Comparison of ENCODE assay signal across 8 cellular contexts in the genomic region with DNA sequence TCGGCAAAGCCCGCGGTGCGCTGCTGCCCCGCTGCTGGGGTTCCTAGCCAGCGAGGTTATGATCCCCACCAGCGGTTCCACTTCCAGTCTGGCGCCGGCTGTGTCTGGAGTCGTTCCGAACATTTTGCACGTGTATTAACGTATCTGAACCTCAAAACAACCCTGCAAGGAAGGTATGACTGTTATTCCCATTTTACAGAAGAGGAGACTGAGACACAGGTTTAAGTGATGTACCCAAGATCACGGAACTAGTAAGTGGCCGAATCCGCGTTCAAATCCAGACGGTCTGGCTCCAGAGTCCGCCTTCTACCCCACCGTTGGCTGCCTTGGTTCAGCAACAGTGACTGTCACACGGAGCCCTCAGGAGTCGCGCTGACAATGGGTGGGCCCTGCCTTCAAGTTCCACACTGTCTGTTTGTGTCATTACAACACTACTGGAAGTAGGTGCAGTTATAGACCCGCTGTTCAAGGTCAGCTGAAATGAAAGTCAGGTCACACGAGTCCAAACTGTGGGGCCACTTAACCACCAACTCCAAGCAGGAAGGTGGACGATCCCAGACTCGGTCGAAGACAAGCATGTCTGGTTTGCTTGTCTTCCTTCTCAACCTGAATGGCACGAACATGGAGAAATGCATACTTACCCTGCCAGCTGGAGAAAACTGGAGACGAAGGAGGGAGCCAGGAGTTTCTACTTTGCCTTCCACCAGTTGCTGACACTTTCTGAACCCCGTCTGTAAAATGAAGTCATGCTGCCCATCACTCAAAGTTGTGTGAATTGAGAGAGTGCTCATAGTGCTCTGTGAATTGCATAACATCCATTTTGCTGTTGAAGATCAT. TPM values are rescaled to one million over a fixed set of nuclear protein-coding genes. Genes with fewer than 3 reads are reported as not detected.
DNase-seq lines count a peak whose midpoint lies in the region; TF ChIP-seq lines count a peak whose summit lies in the region.

No MANE protein-coding gene starts in this region.

- peaks cover 12% of the 10 kb centered on the region for H3K4me1 Mint-ChIP-seq in progenitor cell of endocrine pancreas (ENCODE audit: low read depth)

- 24 to 39% methylated on average over 11 to 14 of the region's 31 CpGs for WGBS in esophagus squamous epithelium, 2 donors

- H3K27ac ChIP-seq in SJCRH30 (no peak overlapping the region), esophagus squamous epithelium (peak overlapping the region; percentile 89 to 95 (median 92))

- H3K4me1 ChIP-seq in SJCRH30 (no peaks in the 10 kb centered on the region; the same call in 1 of the 2 replicates), esophagus squamous epithelium (peaks cover 14 to 33% (median 25%) of the 10 kb centered on the region in 3 donors)

- peak overlapping the region; percentile 70 for H3K4me3 Mint-ChIP-seq in progenitor cell of endocrine pancreas (ENCODE audit: low read depth)

- no peak for TF ChIP-seq POLR2A in esophagus squamous epithelium (IDR thresholded peaks at IDR 0.05)

- DNase-seq in SJCRH30, result no peak
- no peak for DNase-seq in esophagus squamous epithelium (lab: John Stamatoyannopoulos, UW)
- no peak for DNase-seq in progenitor cell of endocrine pancreas (ENCODE audit: low spot score, unreplicated experiment)
- DNase-seq in H4 (ENCODE audit: low spot score), result no peak
- DNase-seq in GM19240 (ENCODE audit: insufficient read length, low spot score), result no peak
- DNase-seq in NCI-H748 treated with DMSO at 0.1 percent for 48 hours (lab: John Stamatoyannopoulos, UW), result no peak
- no peak for DNase-seq in HK-2 (ENCODE audit: unreplicated experiment)

- H3K9me3 ChIP-seq in SJCRH30 (replicated peaks) (no peaks in the 10 kb centered on the region), esophagus squamous epithelium (no peaks in the 10 kb centered on the region)

- H3K36me3 ChIP-seq in SJCRH30 (no peaks in the 10 kb centered on the region), esophagus squamous epithelium (peaks cover 0 to 23% (median 12%) of the 10 kb centered on the region in 3 donors)

- no peaks in the 10 kb centered on the region for H3K9me3 Mint-ChIP-seq in progenitor cell of endocrine pancreas (ENCODE audit: low read depth)

- H3K27me3 ChIP-seq in SJCRH30, result peaks cover 15% of the 10 kb centered on the region; the same call in 1 of the 2 replicates
- peaks cover 0 to 16% (median 0%) of the 10 kb centered on the region in 4 donors for H3K27me3 ChIP-seq in esophagus squamous epithelium

- H3K27ac Mint-ChIP-seq in progenitor cell of endocrine pancreas, result peak overlapping the region; percentile 85

- TF ChIP-seq CTCF in esophagus squamous epithelium (IDR thresholded peaks at IDR 0.05) (peak in 1 of 6 experiments; percentile 3), progenitor cell of endocrine pancreas (IDR thresholded peaks at IDR 0.05; ENCODE audit: unreplicated experiment) (no peak)

- peak overlapping the region; percentile 46; the same call in 1 of the 2 replicates for H3K4me3 ChIP-seq in GM08714 (ENCODE audit: low read length)
- H3K4me3 ChIP-seq in SJCRH30, result peak overlapping the region; percentile 58
- H3K4me3 ChIP-seq in esophagus squamous epithelium, result peak overlapping the region; percentile 68 to 91 (median 82)

- H3K27me3 Mint-ChIP-seq in progenitor cell of endocrine pancreas, result peaks cover 45% of the 10 kb centered on the region

- peaks cover 10% of the 10 kb centered on the region for H3K36me3 Mint-ChIP-seq in progenitor cell of endocrine pancreas (ENCODE audit: insufficient read depth)

- intact Hi-C loops in esophagus squamous epithelium (cut with DNase I), result loop anchor here (10.0 kb wide), 1 partner anchor 309 kb away; the partner anchor contains the start of gene NRSN2

RNA-seq across cellular contexts. Expression of gene SRXN1, which starts 0.8 kb away (rescaled TPM):
- total RNA-seq in SJCRH30 (2014; rRNA removed; shearing (Covaris generic)), result 6.7 and 7.0 TPM in 2 replicates
- 100 to 1,000 TPM in 3 of 4 donors, 10 to 100 TPM in 1; 73.4 to 158 (median 133) TPM for total RNA-seq in esophagus squamous epithelium
- 12.0 and 13.8 TPM in 2 replicates for total RNA-seq in progenitor cell of endocrine pancreas
- 153 and 165 TPM in 2 replicates for total RNA-seq in H4 (2014; rRNA removed; shearing (Covaris generic))

RNA-seq across cellular contexts. Expression of gene SCRT2, which starts 21.8 kb away (rescaled TPM):
- total RNA-seq in SJCRH30 (2014; rRNA removed; shearing (Covaris generic)), result not detected in 2 replicates
- not detected for total RNA-seq in esophagus squamous epithelium
- total RNA-seq in progenitor cell of endocrine pancreas, result not detected in 2 replicates
- total RNA-seq in H4 (2014; rRNA removed; shearing (Covaris generic)), result not detected in 2 replicates

RNA-seq across cellular contexts. Expression of gene TCF15, which starts 43.7 kb away (rescaled TPM):
- total RNA-seq in SJCRH30 (2014; rRNA removed; shearing (Covaris generic)), result not detected in 2 replicates
- total RNA-seq in esophagus squamous epithelium (not detected), progenitor cell of endocrine pancreas (not detected in 2 replicates)
- not detected in 2 replicates for total RNA-seq in H4 (2014; rRNA removed; shearing (Covaris generic))
